In genomic region chr11:14642873-14643696, GRCh38 we compare ENCODE assay signal across 8 cellular contexts. TPM values are rescaled to one million over a fixed set of nuclear protein-coding genes. Genes with fewer than 3 reads are reported as not detected.
A peak's percentile ranks its signal among the peaks of the same experiment; 100 is the strongest.
DNase-seq lines count a peak whose midpoint lies in the region; ATAC-seq, FAIRE-seq and TF ChIP-seq lines count a peak whose summit lies in the region.

No MANE protein-coding gene starts in this region.

- peaks cover 43% of the 10 kb centered on the region for H3K4me1 Mint-ChIP-seq in activated CD4-positive, alpha-beta T cell treated with anti-CD3 and anti-CD28 coated beads, Interleukin-2, amount 10 ng/mL, durations not matched to agents 7 days and 5 days
- peaks cover 40% of the 10 kb centered on the region for H3K4me1 Mint-ChIP-seq in activated CD8-positive, alpha-beta T cell treated with anti-CD3 and anti-CD28 coated beads, Interleukin-2, amount 10 ng/mL, durations not matched to agents 7 days and 5 days (ENCODE audit: low read depth)

- H3K4me3 ChIP-seq in iPS-18c (ENCODE audit: insufficient read depth, low read depth, low read length): peak overlapping the region; percentile 88

- peak; percentile 2 for ATAC-seq in activated CD8-positive, alpha-beta T cell treated with anti-CD3 and anti-CD28 coated beads, Interleukin-2, amount 10 ng/mL, durations not matched to agents 7 days and 5 days

- peaks cover 2% of the 10 kb centered on the region for H3K9me3 ChIP-seq in iPS-18c (ENCODE audit: control insufficient read depth, insufficient read depth, low read length)

- CTCF ChIA-PET in activated CD4-positive, alpha-beta T cell treated with anti-CD3 and anti-CD28 coated beads, Interleukin-2, amount 10 ng/mL, durations not matched to agents 7 days and 5 days (lab: Charles Lee): no interaction called here
- CTCF ChIA-PET in activated CD8-positive, alpha-beta T cell treated with anti-CD3 and anti-CD28 coated beads, Interleukin-2, amount 10 ng/mL, durations not matched to agents 7 days and 5 days (lab: Charles Lee): interaction anchor here (1.1 to 4.1 kb wide), 5 partner anchors 106 to 265 kb away, joined by 4 to 22 read pairs (median 6); partner anchors contain the start of gene PSMA1

- peak overlapping the region; percentile 87 for H3K27ac Mint-ChIP-seq in activated CD4-positive, alpha-beta T cell treated with anti-CD3 and anti-CD28 coated beads, Interleukin-2, amount 10 ng/mL, durations not matched to agents 7 days and 5 days
- H3K27ac Mint-ChIP-seq in activated CD8-positive, alpha-beta T cell treated with anti-CD3 and anti-CD28 coated beads, Interleukin-2, amount 10 ng/mL, durations not matched to agents 7 days and 5 days: peak overlapping the region; percentile 81

- DNase-seq in activated CD4-positive, alpha-beta T cell treated with anti-CD3 and anti-CD28 coated beads, Interleukin-2, amount 10 ng/mL, durations not matched to agents 7 days and 5 days: peak; percentile 14
- DNase-seq in activated CD4-positive, alpha-beta T cell treated with anti-CD3 and anti-CD28 coated beads, Interleukin-2, amount 50 U/mL, for 4 hours: no peak
- peak; percentile 43 for DNase-seq in activated CD8-positive, alpha-beta T cell treated with anti-CD3 and anti-CD28 coated beads, Interleukin-2, amount 10 ng/mL, durations not matched to agents 7 days and 5 days
- DNase-seq in stimulated activated CD4-positive, alpha-beta T cell treated with anti-CD3 and anti-CD28 coated beads, Interleukin-4, amount 100 ng/mL, for 4 hours: peak; percentile 3 to 4
- DNase-seq in H54 (ENCODE audit: insufficient read length, low spot score): no peak
- no peak for DNase-seq in NCI-H1105 treated with DMSO at 0.1 percent for 48 hours (lab: John Stamatoyannopoulos, UW)
- no peak for DNase-seq in activated CD4-positive, CD25-positive, alpha-beta regulatory T cell (lab: John Stamatoyannopoulos, UW)

- POLR2A ChIA-PET in activated CD4-positive, alpha-beta T cell treated with anti-CD3 and anti-CD28 coated beads, Interleukin-2, amount 10 ng/mL, durations not matched to agents 7 days and 5 days (lab: Charles Lee): no interaction called here
- POLR2A ChIA-PET in activated CD8-positive, alpha-beta T cell treated with anti-CD3 and anti-CD28 coated beads, Interleukin-2, amount 10 ng/mL, durations not matched to agents 7 days and 5 days (lab: Charles Lee): interaction anchor here (0.9 to 4.7 kb wide), 7 partner anchors 8 to 280 kb away, joined by 3 to 52 read pairs (median 6); partner anchors contain the start of gene CYP2R1

- no peak for TF ChIP-seq POLR2A in H54 (IDR thresholded peaks at IDR 0.05; ENCODE audit: low read depth, low read length)

- no peaks in the 10 kb centered on the region for H3K9me3 Mint-ChIP-seq in activated CD4-positive, alpha-beta T cell treated with anti-CD3 and anti-CD28 coated beads, Interleukin-2, amount 10 ng/mL, durations not matched to agents 7 days and 5 days
- no peaks in the 10 kb centered on the region for H3K9me3 Mint-ChIP-seq in activated CD8-positive, alpha-beta T cell treated with anti-CD3 and anti-CD28 coated beads, Interleukin-2, amount 10 ng/mL, durations not matched to agents 7 days and 5 days (ENCODE audit: insufficient read depth)

- no peak for FAIRE-seq in H54 (lab: Jason Lieb, UNC)

- H3K27me3 Mint-ChIP-seq in activated CD4-positive, alpha-beta T cell treated with anti-CD3 and anti-CD28 coated beads, Interleukin-2, amount 10 ng/mL, durations not matched to agents 7 days and 5 days: no peaks in the 10 kb centered on the region
- no peaks in the 10 kb centered on the region for H3K27me3 Mint-ChIP-seq in activated CD8-positive, alpha-beta T cell treated with anti-CD3 and anti-CD28 coated beads, Interleukin-2, amount 10 ng/mL, durations not matched to agents 7 days and 5 days (ENCODE audit: low read depth)

- peak overlapping the region; percentile 82 for H3K4me3 Mint-ChIP-seq in activated CD4-positive, alpha-beta T cell treated with anti-CD3 and anti-CD28 coated beads, Interleukin-2, amount 10 ng/mL, durations not matched to agents 7 days and 5 days
- peak overlapping the region; percentile 81 for H3K4me3 Mint-ChIP-seq in activated CD8-positive, alpha-beta T cell treated with anti-CD3 and anti-CD28 coated beads, Interleukin-2, amount 10 ng/mL, durations not matched to agents 7 days and 5 days

- peaks cover 51% of the 10 kb centered on the region for H3K36me3 Mint-ChIP-seq in activated CD4-positive, alpha-beta T cell treated with anti-CD3 and anti-CD28 coated beads, Interleukin-2, amount 10 ng/mL, durations not matched to agents 7 days and 5 days (ENCODE audit: low read depth)
- peaks cover 52% of the 10 kb centered on the region for H3K36me3 Mint-ChIP-seq in activated CD8-positive, alpha-beta T cell treated with anti-CD3 and anti-CD28 coated beads, Interleukin-2, amount 10 ng/mL, durations not matched to agents 7 days and 5 days (ENCODE audit: low read depth)

RNA-seq across cellular contexts. Expression of gene PDE3B, which starts 0.5 kb away (rescaled TPM):
- total RNA-seq in activated CD4-positive, alpha-beta T cell treated with anti-CD3 and anti-CD28 coated beads, Interleukin-2, amount 10 ng/mL, durations not matched to agents 7 days and 5 days: 100 to 1,000 TPM in 1 of 2 experiments, 10 to 100 TPM in 1; 96.6 to 101 TPM
- 10 to 100 TPM; 74.8 to 81.4 TPM for total RNA-seq in activated CD8-positive, alpha-beta T cell treated with anti-CD3 and anti-CD28 coated beads, Interleukin-2, amount 10 ng/mL, durations not matched to agents 7 days and 5 days

Comparison
In these comparisons a context has a peak if more than half of its experiments do, and no peak if none do; other contexts are left out.
1. DNase-seq: peak in activated CD4-positive, alpha-beta T cell treated with anti-CD3 and anti-CD28 coated beads, Interleukin-2, amount 10 ng/mL, durations not matched to agents 7 days and 5 days (single experiment), activated CD8-positive, alpha-beta T cell treated with anti-CD3 and anti-CD28 coated beads, Interleukin-2, amount 10 ng/mL, durations not matched to agents 7 days and 5 days (single experiment) and stimulated activated CD4-positive, alpha-beta T cell treated with anti-CD3 and anti-CD28 coated beads, Interleukin-4, amount 100 ng/mL, for 4 hours (2 of 2); none in activated CD4-positive, alpha-beta T cell treated with anti-CD3 and anti-CD28 coated beads, Interleukin-2, amount 50 U/mL, for 4 hours (0 of 2), H54 (single experiment), NCI-H1105 treated with DMSO at 0.1 percent for 48 hours (single experiment) and activated CD4-positive, CD25-positive, alpha-beta regulatory T cell (0 of 4).